ENCODE assay signal across 26 cellular contexts in genomic region chr7:129786825-129787563, GRCh38.
DNase-seq lines count a peak whose midpoint lies in the region; ATAC-seq and TF ChIP-seq lines count a peak whose summit lies in the region.
"Had no signal": no experiment of that assay in that cellular context is flagged by ENCODE, and none has a peak within 500 bp of the region (broad histone marks: within the 10 kb centered on the region; RNA-seq: fewer than 3 reads in every experiment).

No MANE protein-coding gene starts in this region.

- no peaks in the 10 kb centered on the region for H3K9me3 Mint-ChIP-seq in endodermal cell
- H3K9me3 Mint-ChIP-seq: activated CD4-positive, alpha-beta T cell treated with anti-CD3 and anti-CD28 coated beads, Interleukin-2, amount 10 ng/mL, durations not matched to agents 7 days and 5 days; activated T-cell treated with anti-CD3 and anti-CD28 coated beads, Interleukin-2, amount 50 U/mL, for 24 hours had no signal

- H3K27me3 ChIP-seq in endodermal cell (ENCODE audit: control insufficient read depth, insufficient read depth, low read length, poor library complexity, severe bottlenecking) (peaks cover 100% of the 10 kb centered on the region), spleen (replicated peaks in 1 of 7) (peaks cover 12 to 91% (median 53%) of the 10 kb centered on the region in 7 donors)

- H3K36me3 Mint-ChIP-seq in endodermal cell (ENCODE audit: low read depth), result no peaks in the 10 kb centered on the region
- H3K36me3 Mint-ChIP-seq: CD4-positive, alpha-beta memory T cell had no signal

- peaks cover 6% of the 10 kb centered on the region for H3K4me1 ChIP-seq in endodermal cell (ENCODE audit: control insufficient read depth, insufficient read depth, low read length)
- H3K4me1 ChIP-seq in spleen, result peaks cover 22 to 44% (median 40%) of the 10 kb centered on the region in 6 donors
- H3K4me1 ChIP-seq: uterus had no signal

- TF ChIP-seq CTCF in endodermal cell (conservative IDR thresholded peaks at IDR 0.05) (no peak), spleen (IDR thresholded peaks at IDR 0.05 in 8 of 11, conservative IDR thresholded peaks at IDR 0.05 in 3 of 11) (no peak)

- intact Hi-C loops in spleen (cut with DNase I; ENCODE audit: low total_unique reads), result no loop called here

- no peak overlapping the region for H3K4me3 Mint-ChIP-seq in endodermal cell
- H3K4me3 Mint-ChIP-seq: activated CD4-positive, alpha-beta T cell treated with anti-CD3 and anti-CD28 coated beads, Interleukin-2, amount 10 ng/mL, durations not matched to agents 7 days and 5 days; activated T-cell treated with anti-CD3 and anti-CD28 coated beads, Interleukin-2, amount 50 U/mL, for 24 hours; HFFc6 had no signal

- peaks cover 10% of the 10 kb centered on the region for H3K4me1 Mint-ChIP-seq in endodermal cell

- H3K36me3 ChIP-seq in endodermal cell (ENCODE audit: control insufficient read depth, insufficient read depth, low read length) (no peaks in the 10 kb centered on the region), spleen (no peaks in the 10 kb centered on the region)
- H3K36me3 ChIP-seq: esophagus squamous epithelium, uterus had no signal

- H3K4me3 ChIP-seq in endodermal cell (ENCODE audit: low read length), result no peak overlapping the region
- H3K4me3 ChIP-seq in spleen, result no peak overlapping the region
- H3K4me3 ChIP-seq: coronary artery, esophagus squamous epithelium, uterus had no signal

- 25 to 48% methylated on average over 9 to 13 of the region's 13 CpGs for WGBS in endodermal cell (ENCODE audit: insufficient coverage in 1 of 2, insufficient read length in 1 of 2), 2 experiments
- 45 to 71% (median 51%) methylated on average over 10 to 13 of the region's 13 CpGs for WGBS in spleen, 5 donors

- H3K27ac ChIP-seq in endodermal cell (ENCODE audit: low read depth, low read length) (no peak overlapping the region), spleen (no peak overlapping the region)
- H3K27ac ChIP-seq: coronary artery, esophagus squamous epithelium, uterus had no signal

- no peak overlapping the region for H3K27ac Mint-ChIP-seq in endodermal cell
- H3K27ac Mint-ChIP-seq: activated CD4-positive, alpha-beta T cell treated with anti-CD3 and anti-CD28 coated beads, Interleukin-2, amount 10 ng/mL, durations not matched to agents 7 days and 5 days; activated T-cell treated with anti-CD3 and anti-CD28 coated beads, Interleukin-2, amount 50 U/mL, for 24 hours; HFFc6 had no signal

- DNase-seq in NCI-H82 (lab: John Stamatoyannopoulos, UW) (peak; percentile 63), NCI-H82 treated with DMSO at 0.1 percent for 48 hours (lab: John Stamatoyannopoulos, UW; ENCODE audit: unreplicated experiment) (no peak), NCI-H1694 (lab: John Stamatoyannopoulos, UW) (peak; percentile 44), endodermal cell (peak; percentile 73), spleen (peak; percentile 55), GM19240 (ENCODE audit: insufficient read length, low spot score) (no peak), cerebellar cortex (ENCODE audit: low spot score) (no peak)
- DNase-seq: activated CD4-positive, alpha-beta T cell treated with anti-CD3 and anti-CD28 coated beads, Interleukin-2, amount 10 ng/mL, durations not matched to agents 7 days and 5 days; activated naive CD4-positive, alpha-beta T cell treated with Interleukin-2 at 50 U/mL for 16 hours; activated T-cell treated with anti-CD3 and anti-CD28 coated beads, Interleukin-2, amount 50 U/mL, for 24 hours; anterior cingulate cortex; CD4-positive, alpha-beta memory T cell; esophagus squamous epithelium; foreskin melanocyte; HFFc6; left cardiac atrium; mammary epithelial cell; NCI-H526; SHP77 treated with DMSO at 0.1 percent for 48 hours; stimulated activated naive CD4-positive, alpha-beta T cell treated with Interleukin-2 at 50 U/mL for 16 hours; T1000; uterus had no signal

- H3K27me3 Mint-ChIP-seq in endodermal cell (ENCODE audit: insufficient read depth), result peaks cover 98% of the 10 kb centered on the region

- H3K9me3 ChIP-seq in endodermal cell (ENCODE audit: control insufficient read depth, low read length), result peaks cover 4% of the 10 kb centered on the region
- no peaks in the 10 kb centered on the region for H3K9me3 ChIP-seq in spleen
- H3K9me3 ChIP-seq: esophagus squamous epithelium, uterus had no signal

- no peak for TF ChIP-seq POLR2A in spleen (IDR thresholded peaks at IDR 0.05)

- no peak for ATAC-seq in GM18870 (IDR thresholded peaks at IDR 0.05; ENCODE audit: unreplicated experiment)
- ATAC-seq: left cardiac atrium, Panc1, sciatic nerve had no signal

- H3K9ac ChIP-seq in endodermal cell (ENCODE audit: extremely low read depth, low read length, poor library complexity, severe bottlenecking), result no peak overlapping the region

Comparison
In these comparisons a context has a peak if more than half of its experiments do, and no peak if none do; other contexts are left out.
1. DNase-seq: peak in NCI-H82 (single experiment), NCI-H1694 (single experiment), endodermal cell (single experiment) and spleen (single experiment); none in NCI-H82 treated with DMSO at 0.1 percent for 48 hours (single experiment), GM19240 (single experiment) and cerebellar cortex (single experiment).